ENCODE assay signal across 1 cellular context in the genomic region with DNA sequence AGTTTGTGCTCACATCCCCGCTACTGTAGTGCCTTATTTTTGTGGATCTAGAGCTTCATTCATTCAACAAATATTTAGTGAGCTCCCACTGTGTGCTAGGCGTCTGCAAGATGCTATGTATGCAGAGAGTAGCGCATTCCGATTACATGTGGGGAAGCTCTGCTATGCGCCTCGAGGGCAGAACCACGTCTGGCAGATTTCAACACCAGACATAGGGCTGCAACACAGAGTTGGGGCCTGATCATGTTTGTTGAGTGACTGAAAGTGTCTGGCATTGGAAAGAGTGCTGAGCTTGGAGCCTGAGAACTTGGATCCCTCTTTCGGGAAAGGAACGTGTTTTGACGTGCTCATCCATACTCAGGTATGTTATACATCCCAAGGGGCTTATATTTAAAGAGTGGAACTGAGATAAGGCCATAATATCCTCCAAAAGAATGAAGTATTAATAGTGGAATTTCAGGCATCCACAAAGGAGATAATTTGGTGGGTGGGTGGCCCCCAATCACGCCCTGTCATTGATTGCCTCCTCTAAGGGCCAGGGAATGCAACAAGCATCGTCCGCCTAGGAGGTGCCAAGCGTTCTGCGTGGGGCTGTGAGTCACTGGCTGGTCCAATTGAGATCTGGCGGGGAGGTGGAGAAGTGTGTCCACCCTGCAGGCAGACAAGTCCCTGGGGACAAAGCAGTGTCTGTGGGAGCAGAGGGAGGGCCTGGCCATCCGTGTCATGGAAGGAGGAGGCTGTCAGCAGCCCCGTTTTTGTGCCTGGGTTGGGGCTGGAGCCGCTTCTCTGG.
TF ChIP-seq lines count a peak whose summit lies in the region.

No MANE protein-coding gene starts in this region.

TF ChIP-seq in HEK293, 187 proteins besides CTCF, POLR2A, EP300 and RAD21 (continued from another document):
- TF ChIP-seq ZNF341 (tag by site-specific recombination; IDR thresholded peaks at IDR 0.05; ENCODE audit: low read depth), result 0 out of 2 replicates have a peak, but pooled peaks have one; percentile 37
